ENCODE assay signal across 8 cellular contexts in the genomic region with DNA sequence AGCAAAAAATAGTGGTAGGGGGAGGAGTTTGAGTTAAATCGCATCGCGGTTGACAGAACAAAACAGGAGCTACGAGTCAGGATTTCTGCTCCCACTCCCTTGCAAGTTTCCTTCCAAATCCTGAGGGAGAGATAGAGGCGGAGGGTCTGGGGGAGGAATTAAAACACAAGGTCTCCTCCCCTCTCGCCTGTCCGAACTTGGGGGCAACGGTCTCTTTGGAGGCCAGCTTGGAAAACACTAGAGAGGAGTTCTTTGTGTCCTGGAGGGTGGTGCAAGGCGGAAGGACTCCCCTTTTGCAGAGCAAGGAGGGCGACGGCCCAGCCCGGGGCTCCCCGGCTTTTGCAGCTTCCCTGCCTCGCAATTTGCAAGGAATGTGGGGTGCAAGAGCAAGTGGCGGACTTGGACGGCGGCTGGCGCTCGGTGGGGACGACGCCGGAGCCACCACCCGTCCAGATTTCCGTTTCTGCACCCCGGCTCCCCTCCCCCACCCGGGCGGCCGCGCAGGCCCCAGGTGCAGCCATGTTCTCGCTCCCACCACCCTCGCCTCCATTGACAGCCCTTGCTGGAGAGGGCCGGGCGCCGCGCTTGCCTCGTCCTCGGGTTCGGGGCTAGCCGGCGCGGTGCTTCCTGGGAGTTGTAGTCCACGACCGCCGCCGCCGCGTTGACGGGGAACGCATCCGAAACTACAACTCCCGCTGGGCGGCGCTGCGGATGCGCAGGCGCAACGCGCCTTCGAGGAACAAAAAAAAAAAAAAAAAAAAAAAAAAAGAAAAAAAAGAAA. TPM values are rescaled to one million over a fixed set of nuclear protein-coding genes. Genes with fewer than 3 reads are reported as not detected.
DNase-seq lines count a peak whose midpoint lies in the region; TF ChIP-seq lines count a peak whose summit lies in the region.

No MANE protein-coding gene starts in this region.

- H3K14ac ChIP-seq in mesenchymal stem cell (ENCODE audit: low read length in 2 of 2): peak overlapping the region in 1 of 2 experiments; percentile 85

- no peaks in the 10 kb centered on the region for H3K9me3 ChIP-seq in effector memory CD4-positive, alpha-beta T cell (ENCODE audit: control insufficient read depth, low read length)
- H3K9me3 ChIP-seq in mesenchymal stem cell (ENCODE audit: control insufficient read depth, low read length): no peaks in the 10 kb centered on the region

- H3K27me3 ChIP-seq in effector memory CD4-positive, alpha-beta T cell (replicated peaks; ENCODE audit: control insufficient read depth, insufficient read depth, low read length, poor library complexity, severe bottlenecking): no peaks in the 10 kb centered on the region
- no peaks in the 10 kb centered on the region for H3K27me3 ChIP-seq in mesenchymal stem cell (ENCODE audit: control insufficient read depth in 1 of 2, insufficient read depth in 1 of 2, low read length in 2 of 2)

- peaks cover 28% of the 10 kb centered on the region for H3K4me1 ChIP-seq in effector memory CD4-positive, alpha-beta T cell (ENCODE audit: control insufficient read depth, insufficient read depth, low read length, poor library complexity, severe bottlenecking)
- H3K4me1 ChIP-seq in mesenchymal stem cell (ENCODE audit: control insufficient read depth, insufficient read depth, low read depth, low read length): peaks cover 27% of the 10 kb centered on the region

- 0% methylated on average over 24 of the region's 59 CpGs for WGBS in mesenchymal stem cell

- peak overlapping the region; percentile 95 to 99 for H3K18ac ChIP-seq in mesenchymal stem cell (ENCODE audit: low read depth in 1 of 2, low read length in 2 of 2)

- no peaks in the 10 kb centered on the region for H3K36me3 ChIP-seq in effector memory CD4-positive, alpha-beta T cell (ENCODE audit: control insufficient read depth, insufficient read depth, low read length)
- H3K36me3 ChIP-seq in mesenchymal stem cell (ENCODE audit: control insufficient read depth in 1 of 2, insufficient read depth in 2 of 2, low read depth in 1 of 2, low read length in 2 of 2): peaks cover 0 to 3% of the 10 kb centered on the region in 2 experiments

- H3K27ac ChIP-seq in effector memory CD4-positive, alpha-beta T cell (ENCODE audit: insufficient read depth, low read length, poor library complexity, severe bottlenecking): peak overlapping the region; percentile 84
- H3K27ac ChIP-seq in mesenchymal stem cell (ENCODE audit: low read length, poor library complexity, severe bottlenecking): peak overlapping the region; percentile 99

- peak overlapping the region; percentile 68 for H3K4me3 ChIP-seq in effector memory CD4-positive, alpha-beta T cell (ENCODE audit: insufficient read depth, low read depth, low read length, poor library complexity, severe bottlenecking)
- peak overlapping the region; percentile 82 to 97 for H3K4me3 ChIP-seq in mesenchymal stem cell (ENCODE audit: insufficient read depth in 1 of 2, low read depth in 1 of 2, low read length in 2 of 2)

- peak overlapping the region; percentile 99 for H4K91ac ChIP-seq in mesenchymal stem cell (ENCODE audit: low read length)

- H2BK15ac ChIP-seq in mesenchymal stem cell (ENCODE audit: low read depth, poor library complexity, severe bottlenecking): no peak overlapping the region

- TF ChIP-seq CTCF in GM20000 (IDR thresholded peaks at IDR 0.05; ENCODE audit: extremely low read depth, missing control alignments): no peak

- peak overlapping the region; percentile 65 for H2AK5ac ChIP-seq in mesenchymal stem cell (ENCODE audit: low read length, severe bottlenecking)

- DNase-seq in COR-L47 (lab: John Stamatoyannopoulos, UW): peak; percentile 99
- DNase-seq in GM20000 (ENCODE audit: low spot score): peak; percentile 93
- DNase-seq in HT-29 (ENCODE audit: low spot score): peak; percentile 97
- DNase-seq in NK-92 (lab: John Stamatoyannopoulos, UW; ENCODE audit: unreplicated experiment): peak; percentile 76
- DNase-seq in activated CD8-positive, alpha-beta memory T cell treated with anti-CD3 and anti-CD28 coated beads for 4 hours (ENCODE audit: low read depth in 2 of 2): peak; percentile 94 to 95
- DNase-seq in effector memory CD4-positive, alpha-beta T cell: peak; percentile 91 to 96 (median 93)
- peak; percentile 96 for DNase-seq in mesenchymal stem cell
- peak; percentile 95 for DNase-seq in stimulated activated CD8-positive, alpha-beta memory T cell treated with anti-CD3 and anti-CD28 coated beads, Interleukin-12 subunit alpha, Interleukin-12 subunit beta, amount 100 ng/mL, for 1 hour (ENCODE audit: low read depth)

- peak overlapping the region in 1 of 2 experiments; percentile 84 for H3K23ac ChIP-seq in mesenchymal stem cell (ENCODE audit: low read length in 2 of 2)

- H4K8ac ChIP-seq in mesenchymal stem cell (ENCODE audit: low read length): peak overlapping the region; percentile 97

- peak overlapping the region; percentile 90 for H3K9ac ChIP-seq in mesenchymal stem cell (ENCODE audit: low read length)

- peak overlapping the region; percentile 98 for H2BK5ac ChIP-seq in mesenchymal stem cell (ENCODE audit: low read depth, low read length, poor library complexity, severe bottlenecking)

- H2BK12ac ChIP-seq in mesenchymal stem cell (ENCODE audit: low read length in 2 of 2): peak overlapping the region in 1 of 2 experiments; percentile 45

- peak overlapping the region; percentile 98 to 99 for H3K4ac ChIP-seq in mesenchymal stem cell (ENCODE audit: low read depth in 1 of 2, low read length in 2 of 2)

- no peaks in the 10 kb centered on the region for H3K79me1 ChIP-seq in mesenchymal stem cell (replicated peaks; ENCODE audit: low read length, poor library complexity, severe bottlenecking)

- H3K4me2 ChIP-seq in mesenchymal stem cell (ENCODE audit: low read length, poor library complexity, severe bottlenecking): peak overlapping the region; percentile 97

- peak overlapping the region; percentile 99 for H2BK120ac ChIP-seq in mesenchymal stem cell (ENCODE audit: low read depth, low read length)

- H2AFZ ChIP-seq in mesenchymal stem cell (ENCODE audit: low read depth, low read length): peak overlapping the region; percentile 77

RNA-seq across cellular contexts. Expression of gene GTF2I, which starts 0.4 kb away (rescaled TPM):
- total RNA-seq in HT-29 (2014; rRNA removed; shearing (Covaris generic)): 219 and 240 TPM in 2 replicates
- 161 TPM for polyA plus RNA-seq in mesenchymal stem cell (2013, experiment 1 of 2)
- 164 TPM for polyA plus RNA-seq in mesenchymal stem cell (2013, experiment 2 of 2)

Comparison
In these comparisons a context has a peak if more than half of its experiments do, and no peak if none do; other contexts are left out.
1. Peak in every context shown above with its lines: DNase-seq, H3K4me3 ChIP-seq and H3K27ac ChIP-seq.